ENCODE assay signal across 9 cellular contexts in the genomic region with DNA sequence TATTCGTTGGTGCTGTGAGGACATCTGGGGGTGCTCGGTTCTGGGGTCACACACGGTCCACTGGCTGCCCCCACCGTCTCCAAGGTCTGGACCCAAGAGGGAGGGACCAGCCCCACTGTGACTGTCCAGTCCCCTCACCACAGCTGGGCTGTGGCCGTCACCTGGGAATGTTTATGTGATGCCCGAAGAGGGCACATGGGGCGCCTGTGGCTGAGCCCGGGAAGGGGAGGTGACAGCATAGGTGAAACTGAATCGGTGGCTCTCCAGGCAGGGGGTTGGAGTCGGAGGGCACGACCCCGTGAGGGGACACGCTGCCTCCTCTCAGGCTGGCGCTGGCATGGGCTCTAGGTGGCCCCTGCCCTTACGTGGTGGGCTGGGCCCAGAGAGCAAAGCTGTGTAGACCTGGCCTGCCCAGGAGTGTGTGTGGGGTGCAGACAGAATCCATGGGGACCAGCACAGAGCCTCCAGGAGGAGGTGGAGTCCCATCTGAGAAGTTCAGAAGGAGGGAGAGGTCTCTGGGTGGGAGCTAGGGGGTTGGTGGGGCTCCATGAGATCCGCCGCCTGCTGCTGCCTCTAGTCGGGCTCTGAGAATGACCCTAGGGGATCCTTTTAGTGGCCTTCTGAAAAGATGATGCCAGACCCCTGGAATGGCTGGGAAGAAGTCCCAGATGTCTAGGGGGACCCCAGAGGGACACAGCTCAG. TPM values are rescaled to one million over a fixed set of nuclear protein-coding genes. Genes with fewer than 3 reads are reported as not detected.
DNase-seq lines count a peak whose midpoint lies in the region; ATAC-seq and TF ChIP-seq lines count a peak whose summit lies in the region.
"Had no signal": no experiment of that assay in that cellular context is flagged by ENCODE, and none has a peak within 500 bp of the region (broad histone marks: within the 10 kb centered on the region; RNA-seq: fewer than 3 reads in every experiment).

No MANE protein-coding gene starts in this region.

- H3K27ac Mint-ChIP-seq in CD4-positive, alpha-beta memory T cell = no peak overlapping the region

- TF ChIP-seq EP300 in esophagus muscularis mucosa (IDR thresholded peaks at IDR 0.05) = no peak
- no peak for TF ChIP-seq EP300 in ovary (IDR thresholded peaks at IDR 0.05)

- TF ChIP-seq CTCF in esophagus muscularis mucosa (IDR thresholded peaks at IDR 0.05) (no peak), ovary (IDR thresholded peaks at IDR 0.05) (no peak)

- H3K9me3 Mint-ChIP-seq in CD4-positive, alpha-beta memory T cell = peaks cover 0 to 26% (median 17%) of the 10 kb centered on the region in 8 donors

- H3K4me3 ChIP-seq in CD4-positive, alpha-beta memory T cell (ENCODE audit: low read length in 2 of 2) = no peak overlapping the region
- H3K4me3 ChIP-seq in esophagus muscularis mucosa (peak overlapping the region; percentile 66 to 87 (median 79)), ovary (peak overlapping the region; percentile 46)

- H3K4me3 Mint-ChIP-seq in CD4-positive, alpha-beta memory T cell = peak overlapping the region in 7 of 8 donors; percentile 36 to 79 (median 71)

- no peak for DNase-seq in CD4-positive, alpha-beta memory T cell
- DNase-seq in esophagus muscularis mucosa (ENCODE audit: extremely low spot score) (no peak), ovary (peak in 1 of 5 donors; percentile 49), ACHN (no peak), DMS153 treated with DMSO at 0.1 percent for 48 hours (lab: John Stamatoyannopoulos, UW; ENCODE audit: unreplicated experiment) (no peak), MV-4-11 (lab: John Stamatoyannopoulos, UW) (no peak)
- no peak for DNase-seq in activated CD8-positive, alpha-beta memory T cell treated with anti-CD3 and anti-CD28 coated beads for 24 hours
- DNase-seq: NCI-H1417 treated with DMSO at 0.1 percent for 48 hours had no signal

- H3K27me3 ChIP-seq in CD4-positive, alpha-beta memory T cell (ENCODE audit: insufficient read depth, low read length) = peaks cover 8% of the 10 kb centered on the region
- H3K27me3 ChIP-seq in esophagus muscularis mucosa (peaks cover 0 to 17% (median 0%) of the 10 kb centered on the region in 4 donors), ovary (no peaks in the 10 kb centered on the region)

- H3K27me3 Mint-ChIP-seq in CD4-positive, alpha-beta memory T cell = peaks cover 21 to 23% of the 10 kb centered on the region in 2 donors

- ATAC-seq in SK-N-SH treated with all-trans-retinoic acid at 6 μM for 48 hours = peak; percentile 3; the same call in 2 of the 3 replicates

- H3K36me3 ChIP-seq in CD4-positive, alpha-beta memory T cell (ENCODE audit: insufficient read depth, low read length) = no peaks in the 10 kb centered on the region
- H3K36me3 ChIP-seq in esophagus muscularis mucosa (peaks cover 0 to 18% (median 12%) of the 10 kb centered on the region in 4 donors), ovary (no peaks in the 10 kb centered on the region)

- H3K27ac ChIP-seq in CD4-positive, alpha-beta memory T cell (ENCODE audit: low read depth, low read length) = no peak overlapping the region
- H3K27ac ChIP-seq in esophagus muscularis mucosa (replicated peaks in 1 of 4) (peak overlapping the region; percentile 75 to 90 (median 84)), ovary (peak overlapping the region in 1 of 2 donors; percentile 43)

- H3K4me1 Mint-ChIP-seq in CD4-positive, alpha-beta memory T cell = peaks cover 4 to 19% (median 5%) of the 10 kb centered on the region in 4 donors

- WGBS in esophagus muscularis mucosa = 53% methylated on average over 12 of the region's 18 CpGs
- WGBS in ovary, 3 donors = 55 to 65% (median 62%) methylated on average over 18 of the region's 18 CpGs

- no peaks in the 10 kb centered on the region for H3K9me3 ChIP-seq in CD4-positive, alpha-beta memory T cell (ENCODE audit: control insufficient read depth in 1 of 2, low read length in 2 of 2)
- H3K9me3 ChIP-seq in esophagus muscularis mucosa (peaks cover 0 to 21% (median 2%) of the 10 kb centered on the region in 4 donors), ovary (no peaks in the 10 kb centered on the region)

- POLR2A ChIA-PET in CD4-positive, alpha-beta memory T cell (lab: Charles Lee; ENCODE audit: partially characterized antibody) = no interaction called here

- H3K4me1 ChIP-seq in CD4-positive, alpha-beta memory T cell (ENCODE audit: insufficient read depth, low read length) = no peaks in the 10 kb centered on the region
- H3K4me1 ChIP-seq in esophagus muscularis mucosa = peaks cover 42 to 71% (median 69%) of the 10 kb centered on the region in 4 donors
- peaks cover 15% of the 10 kb centered on the region for H3K4me1 ChIP-seq in ovary (ENCODE audit: insufficient read depth)

- in situ Hi-C loops in ACHN (cut with HindIII; ENCODE audit: low pct_ligation_motif_present, low pct_unique_long_range_greater_than_20kb, low sequenced_read_pairs) = no loop called here

- no peak for TF ChIP-seq POLR2A in esophagus muscularis mucosa (IDR thresholded peaks at IDR 0.05; ENCODE audit: low read depth)
- TF ChIP-seq POLR2A in ovary (IDR thresholded peaks at IDR 0.05) = no peak

- peaks cover 0 to 3% of the 10 kb centered on the region in 2 donors for H3K36me3 Mint-ChIP-seq in CD4-positive, alpha-beta memory T cell

- CTCF ChIA-PET in CD4-positive, alpha-beta memory T cell (lab: Charles Lee; ENCODE audit: partially characterized antibody) = no interaction called here

- intact Hi-C loops in CD4-positive, alpha-beta memory T cell (cut with micrococcal nuclease) = no loop called here
- intact Hi-C loops in esophagus muscularis mucosa (cut with DNase I) = no loop called here
- intact Hi-C loops in ovary (cut with DNase I) = no loop called here

TF ChIP-seq in SK-N-SH treated with all-trans-retinoic acid at 6 μM for 48 hours, 23 proteins besides CTCF, POLR2A, EP300 and RAD21:
- TF ChIP-seq ARNTL (CRISPR knock-in tag; IDR thresholded peaks at IDR 0.05; ENCODE audit: borderline replicate concordance, low read depth) (no peak), ZFP30 (CRISPR knock-in tag; IDR thresholded peaks at IDR 0.05) (no peak), RARB (CRISPR knock-in tag; IDR thresholded peaks at IDR 0.05) (no peak)
- TF ChIP-seq, protein P1, sequence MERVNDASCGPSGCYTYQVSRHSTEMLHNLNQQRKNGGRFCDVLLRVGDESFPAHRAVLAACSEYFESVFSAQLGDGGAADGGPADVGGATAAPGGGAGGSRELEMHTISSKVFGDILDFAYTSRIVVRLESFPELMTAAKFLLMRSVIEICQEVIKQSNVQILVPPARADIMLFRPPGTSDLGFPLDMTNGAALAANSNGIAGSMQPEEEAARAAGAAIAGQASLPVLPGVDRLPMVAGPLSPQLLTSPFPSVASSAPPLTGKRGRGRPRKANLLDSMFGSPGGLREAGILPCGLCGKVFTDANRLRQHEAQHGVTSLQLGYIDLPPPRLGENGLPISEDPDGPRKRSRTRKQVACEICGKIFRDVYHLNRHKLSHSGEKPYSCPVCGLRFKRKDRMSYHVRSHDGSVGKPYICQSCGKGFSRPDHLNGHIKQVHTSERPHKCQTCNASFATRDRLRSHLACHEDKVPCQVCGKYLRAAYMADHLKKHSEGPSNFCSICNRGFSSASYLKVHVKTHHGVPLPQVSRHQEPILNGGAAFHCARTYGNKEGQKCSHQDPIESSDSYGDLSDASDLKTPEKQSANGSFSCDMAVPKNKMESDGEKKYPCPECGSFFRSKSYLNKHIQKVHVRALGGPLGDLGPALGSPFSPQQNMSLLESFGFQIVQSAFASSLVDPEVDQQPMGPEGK (CRISPR knock-in tag; IDR thresholded peaks at IDR 0.05; ENCODE audit: borderline replicate concordance) = no peak
TF ChIP-seq in SK-N-SH treated with all-trans-retinoic acid at 6 μM for 48 hours: peak in this region for 0.

RNA-seq across cellular contexts. Expression of a gene that starts 1.8 kb away (rescaled TPM):
- not detected for total RNA-seq in CD4-positive, alpha-beta memory T cell
- not detected for polyA plus RNA-seq in CD4-positive, alpha-beta memory T cell
- total RNA-seq in esophagus muscularis mucosa (100 to 1,000 TPM in 1 of 4 donors, 10 to 100 TPM in 3; 55.8 to 118 (median 73.7) TPM), ovary (10 to 100 TPM in 6 of 7 donors, 1 to 10 TPM in 1; 9.6 to 20.6 (median 13.5) TPM)
- polyA plus RNA-seq in ovary = 10 to 100 TPM in 1 of 2 donors, 1 to 10 TPM in 1; 4.8 to 19.2 TPM

RNA-seq across cellular contexts. Expression of a gene that starts 51.9 kb away (rescaled TPM):
- 100 to 1,000 TPM; 178 to 182 TPM for total RNA-seq in CD4-positive, alpha-beta memory T cell
- polyA plus RNA-seq in CD4-positive, alpha-beta memory T cell = 10 to 100 TPM; 88.6 to 88.7 TPM
- total RNA-seq in esophagus muscularis mucosa (100 to 1,000 TPM; 127 to 220 (median 153) TPM), ovary (100 to 1,000 TPM in 5 of 7 donors, 10 to 100 TPM in 2; 96.8 to 150 (median 108) TPM)
- polyA plus RNA-seq in ovary = 100 to 1,000 TPM in 1 of 2 donors, 10 to 100 TPM in 1; 71.1 to 142 TPM

Comparison
In these comparisons a context has a peak if more than half of its experiments do, and no peak if none do; other contexts are left out.
1. H3K4me3 ChIP-seq: peak in esophagus muscularis mucosa (4 of 4) and ovary (single experiment); none in CD4-positive, alpha-beta memory T cell (0 of 2).
2. RNA of a gene that starts 1.8 kb away (total RNA-seq): 55.8 to 118 TPM in esophagus muscularis mucosa and 9.6 to 20.6 TPM in ovary; not detected in CD4-positive, alpha-beta memory T cell; every median in the first group is over 10 times any median in the second.